ENCODE assay signal across 8 cellular contexts in genomic region chr11:64284962-64285884, GRCh38. TPM values are rescaled to one million over a fixed set of nuclear protein-coding genes. Genes with fewer than 3 reads are reported as not detected.
A peak's percentile ranks its signal among the peaks of the same experiment; 100 is the strongest.
DNase-seq lines count a peak whose midpoint lies in the region; FAIRE-seq lines count a peak whose summit lies in the region.

Gene GPR137 (plus strand): TSS chr11:64285848. CDS start chr11:64286525, 677 bp downstream.

- peak within 1 kb of the TSS; percentile 82 for H4K8ac ChIP-seq in neuronal stem cell (ENCODE audit: low read depth, low read length)

- no peaks in the 10 kb centered on the region for H3F3A ChIP-seq in GM23248 (ENCODE audit: insufficient read depth)

- H2BK12ac ChIP-seq in neuronal stem cell (ENCODE audit: low read length), result no peak within 1 kb of the TSS

- H3K79me1 ChIP-seq in neuronal stem cell (ENCODE audit: low read depth, low read length), result peaks cover 6% of the 10 kb centered on the region

- peak within 1 kb of the TSS; percentile 92 for H3K9ac ChIP-seq in GM23248
- peak within 1 kb of the TSS; percentile 82 for H3K9ac ChIP-seq in Karpas-422 (ENCODE audit: low read length)
- H3K9ac ChIP-seq in neuronal stem cell (ENCODE audit: low read depth, low read length, poor library complexity), result peak within 1 kb of the TSS; percentile 90

- H3K4me2 ChIP-seq in GM23248 (ENCODE audit: unreplicated experiment), result peak within 1 kb of the TSS; percentile 97
- peak within 1 kb of the TSS; percentile 97 for H3K4me2 ChIP-seq in Karpas-422 (ENCODE audit: low read depth, low read length, poor library complexity, severe bottlenecking)
- H3K4me2 ChIP-seq in neuronal stem cell (ENCODE audit: insufficient read depth, low read length, poor library complexity, severe bottlenecking), result peak within 1 kb of the TSS; percentile 100

- peak within 1 kb of the TSS; percentile 85 for H3K23ac ChIP-seq in neuronal stem cell (ENCODE audit: low read depth, low read length, poor library complexity)

- no peak within 1 kb of the TSS for H4K91ac ChIP-seq in neuronal stem cell (ENCODE audit: low read depth, low read length, poor library complexity)

- no peak for FAIRE-seq in frontal cortex (lab: Jason Lieb, UNC)

- DNase-seq in ELF-1 (ENCODE audit: low read depth, low spot score) (peak; percentile 88), GM23248 (peak; percentile 87), Karpas-422 (peak; percentile 95), SK-MEL-5 (ENCODE audit: low read depth, low spot score) (peak; percentile 58), frontal cortex (ENCODE audit: low spot score in 2 of 2) (peak; percentile 94 to 96), neuronal stem cell (ENCODE audit: low spot score) (peak; percentile 82), substantia nigra (lab: John Stamatoyannopoulos, UW) (peak in 47 of 49 donors; percentile 55 to 99 (median 88))
- DNase-seq in activated naive CD4-positive, alpha-beta T cell treated with Interleukin-2 at 50 U/mL for 16 hours, result peak; percentile 91

- H3K27ac ChIP-seq in GM23248 (peak within 1 kb of the TSS; percentile 88), Karpas-422 (ENCODE audit: low read length) (peak within 1 kb of the TSS; percentile 84), neuronal stem cell (replicated peaks; ENCODE audit: low read length) (peak within 1 kb of the TSS; percentile 61), substantia nigra (ENCODE audit: low read depth, low read length, poor library complexity, severe bottlenecking) (peak within 1 kb of the TSS; percentile 93)

- H2BK5ac ChIP-seq in neuronal stem cell (ENCODE audit: low read length), result no peak within 1 kb of the TSS

- H3K4me3 ChIP-seq in GM23248 (peak within 1 kb of the TSS; percentile 88), Karpas-422 (ENCODE audit: low read length) (peak within 1 kb of the TSS; percentile 92), neuronal stem cell (ENCODE audit: low read length in 2 of 2) (peak within 1 kb of the TSS; percentile 68 to 91)

- H3K79me2 ChIP-seq in GM23248 (ENCODE audit: insufficient read depth), result peaks cover 39% of the 10 kb centered on the region
- peaks cover 14% of the 10 kb centered on the region for H3K79me2 ChIP-seq in Karpas-422 (ENCODE audit: low read length)

- in situ Hi-C loops in GM23248 (cut with MboI) (no loop called here), SK-MEL-5 (cut with HindIII; ENCODE audit: low pct_unique_long_range_greater_than_20kb, low sequenced_read_pairs) (no loop called here)

- H2BK15ac ChIP-seq in neuronal stem cell (ENCODE audit: low read length), result peak within 1 kb of the TSS; percentile 49

- H3K4me1 ChIP-seq in GM23248 (ENCODE audit: insufficient read depth) (no peaks in the 10 kb centered on the region), Karpas-422 (ENCODE audit: low read length) (peaks cover 22% of the 10 kb centered on the region), neuronal stem cell (ENCODE audit: control insufficient read depth in 2 of 2, insufficient read depth in 1 of 2, low read depth in 1 of 2, low read length in 2 of 2) (peaks cover 3 to 9% of the 10 kb centered on the region in 2 donors)

- peak within 1 kb of the TSS; percentile 85 for H2AFZ ChIP-seq in GM23248
- peak within 1 kb of the TSS; percentile 76 for H2AFZ ChIP-seq in Karpas-422 (ENCODE audit: low read length)
- H2AFZ ChIP-seq in neuronal stem cell (ENCODE audit: low read length), result peak within 1 kb of the TSS; percentile 99

- H3K9me2 ChIP-seq in GM23248 (ENCODE audit: insufficient read depth) (no peaks in the 10 kb centered on the region), Karpas-422 (replicated peaks; ENCODE audit: insufficient read depth, low read length) (no peaks in the 10 kb centered on the region)

- peak within 1 kb of the TSS; percentile 44 for H3K14ac ChIP-seq in neuronal stem cell (ENCODE audit: low read length)

- peak within 1 kb of the TSS; percentile 98 for H3K18ac ChIP-seq in neuronal stem cell (ENCODE audit: low read length)

- H3K27me3 ChIP-seq in GM23248 (replicated peaks; ENCODE audit: insufficient read depth) (no peaks in the 10 kb centered on the region), Karpas-422 (ENCODE audit: low read length) (no peaks in the 10 kb centered on the region), neuronal stem cell (ENCODE audit: control insufficient read depth in 3 of 3, insufficient read depth in 3 of 3, low read depth in 1 of 3, low read length in 3 of 3) (peaks cover 1 to 11% (median 10%) of the 10 kb centered on the region in 3 experiments)

- H2BK120ac ChIP-seq in neuronal stem cell (ENCODE audit: low read depth, low read length), result no peak within 1 kb of the TSS

- H3K4ac ChIP-seq in neuronal stem cell (ENCODE audit: low read length), result no peak within 1 kb of the TSS

- no peaks in the 10 kb centered on the region for H4K20me1 ChIP-seq in GM23248 (ENCODE audit: insufficient read depth)
- H4K20me1 ChIP-seq in Karpas-422 (ENCODE audit: insufficient read depth, low read depth, low read length), result no peaks in the 10 kb centered on the region

- peak within 1 kb of the TSS; percentile 98 for H2AK5ac ChIP-seq in neuronal stem cell (ENCODE audit: low read depth, low read length)

- H3K9me3 ChIP-seq in GM23248 (ENCODE audit: low read depth), result no peaks in the 10 kb centered on the region
- H3K9me3 ChIP-seq in Karpas-422 (ENCODE audit: low read length), result no peaks in the 10 kb centered on the region
- no peaks in the 10 kb centered on the region for H3K9me3 ChIP-seq in neuronal stem cell (replicated peaks in 1 of 2; ENCODE audit: control insufficient read depth in 2 of 2, insufficient read depth in 1 of 2, low read depth in 1 of 2, low read length in 2 of 2)

- whole genome bisulfite sequencing in GM23248 (ENCODE audit: low coverage in 1 of 2, low lambda C conversion rate in 2 of 2, missing lambda C conversion rate in 2 of 2), 2 experiments, result 0 to 1% methylated on average over 54 to 78 of the region's 102 CpGs
- WGBS in neuronal stem cell (ENCODE audit: extremely low coverage in 2 of 2, insufficient read length in 2 of 2, insufficient replicate concordance in 1 of 2), 2 donors, result no CpG with 5 or more reads among the region's 102 CpGs

- H3K36me3 ChIP-seq in GM23248 (ENCODE audit: low read depth) (0 out of 2 replicates have a peak, but pooled peaks cover 5% of the 10 kb centered on the region), Karpas-422 (ENCODE audit: insufficient read depth, low read length) (0 out of 2 replicates have a peak, but pooled peaks cover 5% of the 10 kb centered on the region), neuronal stem cell (replicated peaks in 1 of 2; ENCODE audit: control insufficient read depth in 2 of 2, insufficient read depth in 2 of 2, low read length in 2 of 2) (peaks cover 2 to 18% of the 10 kb centered on the region in 2 donors)

RNA-seq across cellular contexts. Expression of gene GPR137, which starts in this region (rescaled TPM):
- total RNA-seq in GM23248 (2014; rRNA removed; shearing (Covaris generic)), result 20.9 and 37.6 TPM in 2 replicates
- 35.7 and 37.0 TPM in 2 replicates for polyA plus RNA-seq in GM23248 (2016; fragmentation: Nextera tagmentation; extraction: Ambion mirVana)
- total RNA-seq in Karpas-422 (2014; rRNA removed; shearing (Covaris generic); ENCODE audit: low replicate concordance), result 10.8 and 14.2 TPM in 2 replicates
- total RNA-seq in SK-MEL-5 (2014; rRNA removed; shearing (Covaris generic)), result 7.9 TPM in 2 replicates
- 31.0 and 32.3 TPM in 2 replicates for polyA plus RNA-seq in SK-MEL-5 (2015; cell fraction: cytosol; rRNA removed)
- polyA plus RNA-seq in SK-MEL-5 (2015; cell fraction: nucleus; rRNA removed), result 38.9 and 57.8 TPM in 2 replicates
- 9.8 TPM for total RNA-seq in frontal cortex
- polyA plus RNA-seq in neuronal stem cell (2013, experiment 1 of 2), result 25.9 TPM
- 24.6 TPM for polyA plus RNA-seq in neuronal stem cell (2013, experiment 2 of 2)

Comparison
In these comparisons a context has a peak if more than half of its experiments do, and no peak if none do; other contexts are left out.
1. Peak in every context shown above with its lines: DNase-seq, H3K4me3 ChIP-seq and H3K27ac ChIP-seq.